In the genomic region with DNA sequence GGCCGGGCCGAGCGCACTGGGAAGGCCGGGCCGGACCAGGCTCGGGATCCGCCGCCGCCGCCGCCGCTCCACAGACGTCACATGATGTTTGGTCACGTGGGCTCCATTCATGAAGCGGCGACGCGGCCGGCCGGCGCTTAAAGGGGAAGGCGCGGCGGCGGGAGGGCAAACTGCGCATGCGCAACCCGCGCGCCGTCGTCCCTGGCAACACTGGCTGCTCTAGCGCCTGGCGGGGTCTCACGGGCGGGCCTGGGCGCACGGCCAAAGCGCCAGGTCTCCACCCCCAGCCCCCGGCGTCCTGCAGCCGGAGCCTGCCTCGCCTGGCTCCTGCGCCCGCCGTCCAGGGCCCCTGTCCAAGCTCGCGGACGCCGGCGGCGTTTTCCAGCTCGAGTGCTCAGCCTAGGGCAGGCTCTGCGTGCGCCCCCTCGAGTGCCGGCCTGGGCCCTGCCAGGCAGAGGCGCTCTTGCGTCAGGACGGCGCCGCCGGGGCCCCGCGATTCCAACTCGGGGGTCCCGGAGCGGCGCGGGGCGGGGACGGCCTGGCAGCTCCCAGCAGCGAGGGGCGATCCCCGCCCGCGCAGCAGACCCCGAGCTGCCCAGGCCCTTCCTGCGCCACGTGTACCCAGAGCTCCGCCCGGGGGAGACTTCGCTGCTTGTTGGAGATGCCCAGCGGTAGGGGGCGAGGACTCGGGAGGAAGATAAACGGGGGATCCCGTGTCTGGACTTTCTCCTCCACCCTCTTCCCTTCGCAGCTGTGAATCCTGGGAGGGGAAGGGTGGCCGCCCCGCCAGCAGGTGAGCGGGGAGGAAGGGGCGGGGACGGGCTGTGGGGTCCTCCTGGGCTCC, we compare ENCODE assay signal across 8 cellular contexts. TPM values are rescaled to one million over a fixed set of nuclear protein-coding genes. Genes with fewer than 3 reads are reported as not detected.
A peak's percentile ranks its signal among the peaks of the same experiment; 100 is the strongest.
DNase-seq lines count a peak whose midpoint lies in the region; ATAC-seq, FAIRE-seq and TF ChIP-seq lines count a peak whose summit lies in the region.

A gene (minus strand): TSS at position 83 of the 844 bp plus-strand sequence. CDS start 4,550 bp downstream, outside the sequence.

- H3K27ac ChIP-seq in AG04450 (ENCODE audit: low read depth, low read length): peak within 1 kb of the TSS; percentile 97

- TF ChIP-seq CTCF in AG04450 (IDR thresholded peaks at IDR 0.05; ENCODE audit: low read depth, low read length): peak; percentile 21
- TF ChIP-seq CTCF in activated B cell treated with CpG ODN at 0.5 μM for 24 hours (IDR thresholded peaks at IDR 0.05): no peak
- peak; percentile 15 for TF ChIP-seq CTCF in cardiac fibroblast (IDR thresholded peaks at IDR 0.05; ENCODE audit: low read depth, low read length)

- H3K27ac Mint-ChIP-seq in activated B cell treated with CpG ODN at 0.5 μM for 24 hours: peak within 1 kb of the TSS; percentile 85

- H3K4me3 Mint-ChIP-seq in activated B cell treated with CpG ODN at 0.5 μM for 24 hours: peak within 1 kb of the TSS; percentile 88

- peaks cover 33% of the 10 kb centered on the region for H3K4me1 Mint-ChIP-seq in activated B cell treated with CpG ODN at 0.5 μM for 24 hours

- H3K36me3 Mint-ChIP-seq in activated B cell treated with CpG ODN at 0.5 μM for 24 hours (ENCODE audit: low read depth): peaks cover 5% of the 10 kb centered on the region

- H3K4me3 ChIP-seq in AG04450 (ENCODE audit: low read depth, low read length) (peak within 1 kb of the TSS; percentile 77), cardiac fibroblast (replicated peaks in 1 of 2; ENCODE audit: low read depth in 2 of 2, low read length in 2 of 2) (peak within 1 kb of the TSS; percentile 77 to 87)

- peak; percentile 17 for FAIRE-seq in islet of Langerhans (lab: Jason Lieb, UNC)

- POLR2A ChIA-PET in AG04450 (lab: Yijun Ruan, JAX): interaction anchor here (0.8 to 2.7 kb wide), 4 partner anchors 8 to 75 kb away, joined by 3 to 9 read pairs (median 4); a partner anchor contains a TSS
- POLR2A ChIA-PET in activated B cell treated with CpG ODN at 0.5 μM for 24 hours (lab: Charles Lee): interaction anchor here (1.0 to 3.5 kb wide), 16 partner anchors 10 to 370 kb away, joined by 3 to 28 read pairs (median 4); a partner anchor contains a TSS

- DNase-seq in AG04450 (ENCODE audit: low read depth, low spot score) (peak; percentile 79), NCI-H345 (lab: John Stamatoyannopoulos, UW) (peak; percentile 98), activated B cell treated with CpG ODN at 0.5 μM for 24 hours (peak; percentile 93), cardiac fibroblast (ENCODE audit: low read depth in 2 of 2) (peak; percentile 95 to 97)
- peak; percentile 88 for DNase-seq in stimulated activated CD4-positive, alpha-beta T cell treated with anti-CD3 and anti-CD28 coated beads, Interleukin-12 subunit alpha, Interleukin-12 subunit beta, amount 100 ng/mL, for 4 hours

- CTCF ChIA-PET in AG04450 (lab: Charles Lee): interaction anchor here (0.5 to 0.6 kb wide), 2 partner anchors 93 to 203 kb away, joined by 3 to 4 read pairs; no protein-coding TSS in a partner anchor
- CTCF ChIA-PET in activated B cell treated with CpG ODN at 0.5 μM for 24 hours (lab: Charles Lee): interaction anchor here (0.7 to 1.8 kb wide), 4 partner anchors 10 to 370 kb away, joined by 3 to 6 read pairs (median 4); a partner anchor contains a TSS

- no peaks in the 10 kb centered on the region for H3K9me3 Mint-ChIP-seq in activated B cell treated with CpG ODN at 0.5 μM for 24 hours

- no peaks in the 10 kb centered on the region for H3K9me3 ChIP-seq in AG04450 (ENCODE audit: control insufficient read depth, insufficient read depth, low read length)

- H3K27me3 Mint-ChIP-seq in activated B cell treated with CpG ODN at 0.5 μM for 24 hours: peaks cover 7% of the 10 kb centered on the region

- ATAC-seq in GM18873 (IDR thresholded peaks at IDR 0.05; ENCODE audit: low FRiP score, unreplicated experiment) (peak; percentile 57), HG03280 (IDR thresholded peaks at IDR 0.05; ENCODE audit: unreplicated experiment) (peak; percentile 74), activated B cell treated with CpG ODN at 0.5 μM for 24 hours (ENCODE audit: low read depth) (peak; percentile 60)

- no peaks in the 10 kb centered on the region for H3K27me3 ChIP-seq in AG04450 (ENCODE audit: control insufficient read depth, insufficient read depth, low read length)

- intact Hi-C loops in activated B cell treated with CpG ODN at 0.5 μM for 24 hours (cut with micrococcal nuclease): loop anchor here (1.0 to 2.0 kb wide), 5 partner anchors 9 to 67 kb away; a partner anchor contains a TSS

RNA-seq across cellular contexts. Expression of the gene that starts here (rescaled TPM):
- polyA plus RNA-seq in AG04450 (2011; rRNA removed): 17.6 and 17.7 TPM in 2 replicates
- polyA minus RNA-seq in AG04450 (2011; rRNA and poly(A)+ RNA removed): 9.3 and 10.6 TPM in 2 replicates
- total RNA-seq in activated B cell treated with CpG ODN at 0.5 μM for 24 hours: 27.9 and 30.7 TPM in 2 replicates

Comparison
In these comparisons a context has a peak if more than half of its experiments do, and no peak if none do; other contexts are left out.
1. Peak in every context shown above with its lines: DNase-seq, ATAC-seq, H3K4me3 ChIP-seq and H3K27ac ChIP-seq.